Comparison of ENCODE assay signal across 12 cellular contexts in the genomic region with DNA sequence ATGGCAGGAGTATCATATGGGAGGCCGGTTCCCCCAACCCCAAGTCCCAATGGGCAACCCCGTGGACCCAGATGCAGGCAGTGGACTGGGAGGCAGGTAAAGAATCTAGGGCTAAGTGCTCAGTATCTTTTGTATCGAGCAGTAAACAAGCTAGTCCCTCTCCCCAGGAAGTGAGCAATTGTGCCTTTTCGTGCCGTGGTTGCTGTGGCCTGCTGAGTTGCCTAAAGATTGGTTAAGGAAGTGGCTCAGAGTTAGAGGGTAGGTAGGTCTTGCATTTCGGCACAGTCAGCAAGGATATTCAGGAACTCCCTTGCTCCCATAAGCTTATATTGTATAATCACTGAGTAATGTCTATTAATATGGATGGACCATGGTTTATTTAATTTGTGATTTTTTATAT. TPM values are rescaled to one million over a fixed set of nuclear protein-coding genes. Genes with fewer than 3 reads are reported as not detected.
A peak's percentile ranks its signal among the peaks of the same experiment; 100 is the strongest.
DNase-seq lines count a peak whose midpoint lies in the region; ATAC-seq and TF ChIP-seq lines count a peak whose summit lies in the region.
"Had no signal": no experiment of that assay in that cellular context is flagged by ENCODE, and none has a peak within 500 bp of the region (broad histone marks: within the 10 kb centered on the region; RNA-seq: fewer than 3 reads in every experiment).

No MANE protein-coding gene starts in this region.

- no peaks in the 10 kb centered on the region for H3K36me3 ChIP-seq in Peyer's patch
- H3K36me3 ChIP-seq: adrenal gland, heart left ventricle had no signal

- H3K9me3 ChIP-seq in Peyer's patch = peaks cover 0 to 3% (median 0%) of the 10 kb centered on the region in 4 donors
- H3K9me3 ChIP-seq: adrenal gland, heart left ventricle had no signal

- no peaks in the 10 kb centered on the region for H3K27me3 ChIP-seq in Peyer's patch

- peak overlapping the region; percentile 87 for H3K27ac Mint-ChIP-seq in activated T-helper 2 cell treated with anti-CD3 and anti-CD28 coated beads, Interferon-gamma antibody, Interleukin-2, Interleukin-4, amounts not matched to agents 10 μg/mL and 5 μg/mL and 100 μg/mL, durations not matched to agents 14 hours and 24 hours and 36 hours
- H3K27ac Mint-ChIP-seq: progenitor cell of endocrine pancreas had no signal

- no peak overlapping the region for H3K4me3 ChIP-seq in Peyer's patch
- H3K4me3 ChIP-seq: adrenal gland, heart left ventricle had no signal

- peak overlapping the region; percentile 56 for H3K4me3 Mint-ChIP-seq in activated T-helper 2 cell treated with anti-CD3 and anti-CD28 coated beads, Interferon-gamma antibody, Interleukin-2, Interleukin-4, amounts not matched to agents 10 μg/mL and 5 μg/mL and 100 μg/mL, durations not matched to agents 14 hours and 24 hours and 36 hours (ENCODE audit: low read depth)

- peaks cover 44% of the 10 kb centered on the region for H3K4me1 Mint-ChIP-seq in activated T-helper 2 cell treated with anti-CD3 and anti-CD28 coated beads, Interferon-gamma antibody, Interleukin-2, Interleukin-4, amounts not matched to agents 10 μg/mL and 5 μg/mL and 100 μg/mL, durations not matched to agents 14 hours and 24 hours and 36 hours (ENCODE audit: low read depth)

- intact Hi-C loops in activated T-helper 2 cell treated with anti-CD3 and anti-CD28 coated beads, Interferon-gamma antibody, Interleukin-2, Interleukin-4, amounts not matched to agents 10 μg/mL and 5 μg/mL and 100 μg/mL, durations not matched to agents 14 hours and 24 hours and 36 hours (cut with micrococcal nuclease) = loop anchor here (1.0 to 10.0 kb wide), 5 partner anchors 11 to 401 kb away; partner anchors contain the start of genes BTBD9, GLO1 and SAYSD1

- peaks cover 13% of the 10 kb centered on the region for H3K27me3 Mint-ChIP-seq in activated T-helper 2 cell treated with anti-CD3 and anti-CD28 coated beads, Interferon-gamma antibody, Interleukin-2, Interleukin-4, amounts not matched to agents 10 μg/mL and 5 μg/mL and 100 μg/mL, durations not matched to agents 14 hours and 24 hours and 36 hours (ENCODE audit: low read depth)

- DNase-seq in GM13977 (ENCODE audit: low spot score) (peak; percentile 43), Peyer's patch (peak in 2 of 3 donors; percentile 30 to 75), NCI-H2107 treated with DMSO at 0.1 percent for 48 hours (lab: John Stamatoyannopoulos, UW; ENCODE audit: unreplicated experiment) (no peak), midbrain (lab: John Stamatoyannopoulos, UW) (no peak)
- peak; percentile 76 for DNase-seq in activated T-helper 2 cell treated with anti-CD3 and anti-CD28 coated beads, Interferon-gamma antibody, Interleukin-2, Interleukin-4, amounts not matched to agents 10 μg/mL and 5 μg/mL and 100 μg/mL, durations not matched to agents 14 hours and 24 hours and 36 hours (ENCODE audit: low spot score)
- peak; percentile 27 to 37 for DNase-seq in stimulated activated CD4-positive, alpha-beta T cell treated with anti-CD3 and anti-CD28 coated beads, Interleukin-2, amount 100 ng/mL, for 48 hours
- DNase-seq: adrenal gland, heart left ventricle, NCI-H2107 had no signal

- in situ Hi-C loops in GM13977 (cut with MboI; ENCODE audit: low pct_unique_long_range_greater_than_20kb, low sequenced_read_pairs, unreplicated experiment) = no loop called here

- peak overlapping the region; percentile 25 to 72 (median 45) for H3K27ac ChIP-seq in Peyer's patch
- H3K27ac ChIP-seq: adrenal gland, heart left ventricle had no signal

- peaks cover 5% of the 10 kb centered on the region for H3K36me3 Mint-ChIP-seq in activated T-helper 2 cell treated with anti-CD3 and anti-CD28 coated beads, Interferon-gamma antibody, Interleukin-2, Interleukin-4, amounts not matched to agents 10 μg/mL and 5 μg/mL and 100 μg/mL, durations not matched to agents 14 hours and 24 hours and 36 hours (ENCODE audit: low read depth)

- ATAC-seq in GM21529 (IDR thresholded peaks at IDR 0.05; ENCODE audit: unreplicated experiment) (no peak), HG02571 (IDR thresholded peaks at IDR 0.05; ENCODE audit: unreplicated experiment) (no peak)
- ATAC-seq: heart left ventricle had no signal

- H3K4me1 ChIP-seq in Peyer's patch = no peaks in the 10 kb centered on the region

- no peak for TF ChIP-seq CTCF in GM13977 (IDR thresholded peaks at IDR 0.05; ENCODE audit: extremely low read depth, insufficient read depth, missing control alignments)
- no peak for TF ChIP-seq CTCF in Peyer's patch (IDR thresholded peaks at IDR 0.05)

- peaks cover 10% of the 10 kb centered on the region for H3K9me3 Mint-ChIP-seq in activated T-helper 2 cell treated with anti-CD3 and anti-CD28 coated beads, Interferon-gamma antibody, Interleukin-2, Interleukin-4, amounts not matched to agents 10 μg/mL and 5 μg/mL and 100 μg/mL, durations not matched to agents 14 hours and 24 hours and 36 hours

- no peak for TF ChIP-seq POLR2A in Peyer's patch (IDR thresholded peaks at IDR 0.05)

RNA-seq across cellular contexts. Expression of gene DNAH8, which starts 1.3 kb away (rescaled TPM):
- total RNA-seq in Peyer's patch = under 1 TPM in 1 of 4 donors, not detected in 3; 0.83 TPM
- total RNA-seq in activated T-helper 2 cell treated with anti-CD3 and anti-CD28 coated beads, Interferon-gamma antibody, Interleukin-2, Interleukin-4, amounts not matched to agents 10 μg/mL and 5 μg/mL and 100 μg/mL, durations not matched to agents 14 hours and 24 hours and 36 hours = 0.05 TPM in 1 of 2 replicates, not detected in the other
- total RNA-seq: adrenal gland had no signal

RNA-seq across cellular contexts. Expression of gene GLO1, which starts 10.9 kb away (rescaled TPM):
- 100 to 1,000 TPM in 1 of 4 donors, 10 to 100 TPM in 3; 62.1 to 190 (median 71.6) TPM for total RNA-seq in Peyer's patch
- total RNA-seq in activated T-helper 2 cell treated with anti-CD3 and anti-CD28 coated beads, Interferon-gamma antibody, Interleukin-2, Interleukin-4, amounts not matched to agents 10 μg/mL and 5 μg/mL and 100 μg/mL, durations not matched to agents 14 hours and 24 hours and 36 hours = 129 and 134 TPM in 2 replicates

Comparison
In these comparisons a context has a peak if more than half of its experiments do, and no peak if none do; other contexts are left out.
1. DNase-seq: peak in GM13977 (single experiment), Peyer's patch (2 of 3), activated T-helper 2 cell treated with anti-CD3 and anti-CD28 coated beads, Interferon-gamma antibody, Interleukin-2, Interleukin-4, amounts not matched to agents 10 μg/mL and 5 μg/mL and 100 μg/mL, durations not matched to agents 14 hours and 24 hours and 36 hours (single experiment) and stimulated activated CD4-positive, alpha-beta T cell treated with anti-CD3 and anti-CD28 coated beads, Interleukin-2, amount 100 ng/mL, for 48 hours (2 of 2); none in NCI-H2107 treated with DMSO at 0.1 percent for 48 hours (single experiment) and midbrain (single experiment).